ENCODE assay signal across 20 cellular contexts in genomic region chr2:148903294-148903693, GRCh38.
"Had no signal": no experiment of that assay in that cellular context is flagged by ENCODE, and none has a peak within 500 bp of the region (broad histone marks: within the 10 kb centered on the region; RNA-seq: fewer than 3 reads in every experiment).

No MANE protein-coding gene starts in this region.

- H3K27me3 ChIP-seq: hepatocyte, pancreas, stomach, uterus had no signal

- H3K36me3 ChIP-seq: pancreas, stomach, thoracic aorta, uterus had no signal

- H3K27ac Mint-ChIP-seq: dendritic cell treated with granulocyte-macrophage colony-stimulating factor and Interleukin-4, amounts not matched to agents 40 ng/mL and 50 ng/mL, for 4 days; naive thymus-derived CD4-positive, alpha-beta T cell; progenitor cell of endocrine pancreas; type B pancreatic cell had no signal

- H3K4me3 Mint-ChIP-seq: dendritic cell treated with granulocyte-macrophage colony-stimulating factor and Interleukin-4, amounts not matched to agents 40 ng/mL and 50 ng/mL, for 4 days; naive thymus-derived CD4-positive, alpha-beta T cell; neural crest cell; type B pancreatic cell had no signal

- H3K4me2 ChIP-seq: hepatocyte had no signal

- H3K79me2 ChIP-seq: hepatocyte had no signal

- ATAC-seq: naive thymus-derived CD4-positive, alpha-beta T cell; pancreas; right cardiac atrium had no signal

- H3K27me3 Mint-ChIP-seq: dendritic cell treated with granulocyte-macrophage colony-stimulating factor and Interleukin-4, amounts not matched to agents 40 ng/mL and 50 ng/mL, for 4 days; progenitor cell of endocrine pancreas; type B pancreatic cell had no signal

- H3K27ac ChIP-seq: hepatocyte, pancreas, stomach, thoracic aorta, uterus had no signal

- H3K9me3 ChIP-seq: pancreas, thoracic aorta, uterus had no signal

- H2AFZ ChIP-seq: hepatocyte had no signal

- H3K4me1 Mint-ChIP-seq: naive thymus-derived CD4-positive, alpha-beta T cell had no signal

- H3K4me3 ChIP-seq: hepatocyte, pancreas, stomach, thoracic aorta, uterus had no signal

- DNase-seq: foreskin melanocyte; head of caudate nucleus; kidney; mesendoderm; naive thymus-derived CD4-positive, alpha-beta T cell; nucleus accumbens; pancreas; right cardiac atrium; small intestine; stimulated activated CD4-positive, alpha-beta T cell treated with anti-CD3 and anti-CD28 coated beads, Interleukin-12 subunit alpha, Interleukin-12 subunit beta, amount 100 ng/mL, for 4 hours; stimulated activated naive CD4-positive, alpha-beta T cell; stomach; substantia nigra; uterus had no signal

- H3K9me3 Mint-ChIP-seq: dendritic cell treated with granulocyte-macrophage colony-stimulating factor and Interleukin-4, amounts not matched to agents 40 ng/mL and 50 ng/mL, for 4 days; neural crest cell had no signal

- H3K4me1 ChIP-seq: pancreas, stomach, uterus had no signal
